Comparison of ENCODE assay signal across 8 cellular contexts in genomic region chrX:40171513-40172168, GRCh38.
A peak's percentile ranks its signal among the peaks of the same experiment; 100 is the strongest.
DNase-seq lines count a peak whose midpoint lies in the region; ATAC-seq and TF ChIP-seq lines count a peak whose summit lies in the region.

No MANE protein-coding gene starts in this region.

- no peaks in the 10 kb centered on the region for H4K20me1 ChIP-seq in SU-DHL-6 (ENCODE audit: low read depth, low read length)

- no peaks in the 10 kb centered on the region for H3K9me3 Mint-ChIP-seq in memory B cell

- H3K27me3 ChIP-seq in SU-DHL-6 (ENCODE audit: low read length) (no peaks in the 10 kb centered on the region), tibial artery (no peaks in the 10 kb centered on the region)

- peak overlapping the region; percentile 100 for H3K27ac Mint-ChIP-seq in memory B cell

- H3K9me3 ChIP-seq in SU-DHL-6 (ENCODE audit: insufficient read depth, low read length) = no peaks in the 10 kb centered on the region
- H3K9me3 ChIP-seq in tibial artery = peaks cover 0 to 4% (median 0%) of the 10 kb centered on the region in 3 donors

- no peaks in the 10 kb centered on the region for H3K27me3 Mint-ChIP-seq in memory B cell

- peak overlapping the region; percentile 38 for H3K4me2 ChIP-seq in SU-DHL-6 (ENCODE audit: low read depth, low read length, poor library complexity, severe bottlenecking)

- no peak overlapping the region for H3K27ac ChIP-seq in SU-DHL-6 (ENCODE audit: low read depth, low read length)
- H3K27ac ChIP-seq in coronary artery = peak overlapping the region; percentile 82 to 86
- peak overlapping the region; percentile 93 to 97 for H3K27ac ChIP-seq in tibial artery

- H3K79me2 ChIP-seq in SU-DHL-6 (ENCODE audit: insufficient read depth, low read length) = no peaks in the 10 kb centered on the region

- peaks cover 29% of the 10 kb centered on the region for H3K4me1 Mint-ChIP-seq in memory B cell

- peaks cover 0 to 50% (median 18%) of the 10 kb centered on the region in 4 donors for H3K4me1 ChIP-seq in tibial artery

- intact Hi-C loops in tibial artery (cut with DNase I; ENCODE audit: low total_unique reads) = no loop called here

- no peak for ATAC-seq in memory B cell (ENCODE audit: low read depth)
- no peak for ATAC-seq in GM19324 (IDR thresholded peaks at IDR 0.05; ENCODE audit: low FRiP score, unreplicated experiment)
- no peak for ATAC-seq in HG03460 (IDR thresholded peaks at IDR 0.05; ENCODE audit: unreplicated experiment)
- no peak for ATAC-seq in GM19328 (IDR thresholded peaks at IDR 0.05; ENCODE audit: unreplicated experiment)

- H3K36me3 ChIP-seq in SU-DHL-6 (ENCODE audit: low read length) = no peaks in the 10 kb centered on the region
- no peaks in the 10 kb centered on the region for H3K36me3 ChIP-seq in tibial artery

- no peak overlapping the region for H2AFZ ChIP-seq in SU-DHL-6 (ENCODE audit: low read depth, low read length, severe bottlenecking)

- peaks cover 19% of the 10 kb centered on the region; the same call in 1 of the 2 replicates for H3F3A ChIP-seq in SU-DHL-6 (ENCODE audit: insufficient read depth)

- H3K9me2 ChIP-seq in SU-DHL-6 (replicated peaks; ENCODE audit: insufficient read depth, low read length) = no peaks in the 10 kb centered on the region

- DNase-seq in coronary artery (ENCODE audit: low spot score) (peak; percentile 74), memory B cell (ENCODE audit: low spot score in 2 of 2) (peak in 1 of 2 donors; percentile 50), tibial artery (no peak)

- TF ChIP-seq CTCF in SU-DHL-6 (IDR thresholded peaks at IDR 0.05; ENCODE audit: insufficient read depth, low read length, poor library complexity, severe bottlenecking) = no peak
- TF ChIP-seq CTCF in coronary artery (IDR thresholded peaks at IDR 0.05) = no peak
- TF ChIP-seq CTCF in tibial artery (IDR thresholded peaks at IDR 0.05) = no peak

- H3K4me3 Mint-ChIP-seq in memory B cell = peak overlapping the region; percentile 90

- no peaks in the 10 kb centered on the region for H3K36me3 Mint-ChIP-seq in memory B cell

- peak overlapping the region; percentile 41; the same call in 1 of the 2 replicates for H3K4me3 ChIP-seq in GM08714 (ENCODE audit: low read length)
- no peak overlapping the region for H3K4me3 ChIP-seq in SU-DHL-6 (ENCODE audit: insufficient read depth, low read length, poor library complexity, severe bottlenecking)
- peak overlapping the region; percentile 73 for H3K4me3 ChIP-seq in coronary artery
- peak overlapping the region; percentile 58 to 62 for H3K4me3 ChIP-seq in tibial artery

- H3K9ac ChIP-seq in SU-DHL-6 (ENCODE audit: low read length) = peak overlapping the region; percentile 28; the same call in 1 of the 2 replicates
